ENCODE assay signal across 8 cellular contexts in the genomic region with DNA sequence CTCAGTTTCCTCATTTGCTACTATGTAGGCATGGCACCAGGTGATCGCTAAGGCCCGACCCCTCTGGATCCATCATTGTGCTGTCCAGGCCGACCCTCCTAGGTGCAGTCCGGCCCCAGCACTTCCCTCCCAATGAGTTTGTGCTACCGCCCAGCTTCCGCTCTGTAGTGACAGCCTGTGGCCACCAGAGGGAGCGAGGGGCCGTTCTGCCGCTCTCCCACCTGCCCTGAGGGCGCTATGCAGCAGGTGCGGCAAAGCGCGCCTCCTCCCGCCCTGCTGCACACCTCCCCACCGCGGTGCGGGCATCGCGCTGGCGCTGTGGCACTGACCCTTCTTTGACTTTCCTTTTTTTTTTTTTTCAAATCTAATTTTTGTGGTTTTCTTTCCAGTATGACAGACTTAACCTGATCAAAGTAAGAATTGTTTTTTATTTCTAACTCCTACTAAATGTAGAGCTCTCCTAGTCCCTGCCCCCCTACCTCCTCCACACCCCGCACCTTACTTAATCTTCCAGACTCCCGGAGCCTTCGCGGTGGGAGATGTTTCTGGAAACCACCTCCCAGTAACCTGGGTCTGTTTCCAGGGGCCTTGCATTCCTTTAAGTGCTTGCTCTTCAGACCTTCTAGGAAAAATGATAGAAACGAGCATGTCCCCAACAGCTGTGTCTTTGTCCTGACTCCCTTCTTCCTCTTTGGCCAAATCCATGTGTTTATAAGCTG.
A peak's percentile ranks its signal among the peaks of the same experiment; 100 is the strongest.
DNase-seq lines count a peak whose midpoint lies in the region; ATAC-seq and TF ChIP-seq lines count a peak whose summit lies in the region.

No MANE protein-coding gene starts in this region.

- POLR2A ChIA-PET in OCI-LY7 (lab: Charles Lee), result interaction anchor here (0.6 to 0.7 kb wide), 3 partner anchors 51 to 1306 kb away, joined by 3 read pairs; no protein-coding TSS in a partner anchor

- CTCF ChIA-PET in OCI-LY7 (lab: Charles Lee; ENCODE audit: unreplicated experiment), result no interaction called here

- intact Hi-C loops in OCI-LY7 (cut with micrococcal nuclease; ENCODE audit: unreplicated experiment), result loop anchor here (5.0 kb wide), 1 partner anchor 132 kb away; no protein-coding TSS in a partner anchor

- no peaks in the 10 kb centered on the region for H3K9me2 ChIP-seq in OCI-LY7 (ENCODE audit: insufficient read depth, low read length)

- no peaks in the 10 kb centered on the region for H3K27me3 ChIP-seq in CD4-positive, CD25-positive, alpha-beta regulatory T cell (ENCODE audit: control insufficient read depth, insufficient read depth, low read length)

- TF ChIP-seq CTCF in OCI-LY7 (conservative IDR thresholded peaks at IDR 0.05; ENCODE audit: low read length) (peak; percentile 87), fibroblast of villous mesenchyme (IDR thresholded peaks at IDR 0.05; ENCODE audit: insufficient read depth, low read depth, low read length) (peak; percentile 97), osteocyte (IDR thresholded peaks at IDR 0.05) (peak; percentile 90)

- peak overlapping the region in 1 of 3 donors; percentile 30 for H3K27ac Mint-ChIP-seq in CD4-positive, CD25-positive, alpha-beta regulatory T cell
- no peak overlapping the region for H3K27ac Mint-ChIP-seq in osteocyte (ENCODE audit: unreplicated experiment)

- H4K20me1 ChIP-seq in OCI-LY7 (ENCODE audit: insufficient read depth, low read length), result no peaks in the 10 kb centered on the region

- no peak overlapping the region for H2AFZ ChIP-seq in OCI-LY7 (ENCODE audit: low read length)

- ATAC-seq in CD4-positive, CD25-positive, alpha-beta regulatory T cell (ENCODE audit: low read depth in 2 of 2), result peak; percentile 80 to 83
- ATAC-seq in GM19372 (IDR thresholded peaks at IDR 0.05; ENCODE audit: low read depth, unreplicated experiment), result peak; percentile 87
- ATAC-seq in HG03442 (IDR thresholded peaks at IDR 0.05; ENCODE audit: unreplicated experiment), result peak; percentile 81

- H3K36me3 ChIP-seq in CD4-positive, CD25-positive, alpha-beta regulatory T cell (ENCODE audit: control insufficient read depth, insufficient read depth, low read length), result no peaks in the 10 kb centered on the region
- no peaks in the 10 kb centered on the region for H3K36me3 ChIP-seq in OCI-LY7 (ENCODE audit: insufficient read depth, low read length)

- H3K4me3 ChIP-seq in CD4-positive, CD25-positive, alpha-beta regulatory T cell (ENCODE audit: low read depth, low read length), result no peak overlapping the region
- H3K4me3 ChIP-seq in OCI-LY7 (ENCODE audit: low read depth, low read length, poor library complexity, severe bottlenecking), result no peak overlapping the region
- no peak overlapping the region for H3K4me3 ChIP-seq in fibroblast of villous mesenchyme (ENCODE audit: low read depth, low read length)

- H3K9me3 Mint-ChIP-seq in CD4-positive, CD25-positive, alpha-beta regulatory T cell, result no peaks in the 10 kb centered on the region
- no peaks in the 10 kb centered on the region for H3K9me3 Mint-ChIP-seq in osteocyte (ENCODE audit: unreplicated experiment)

- peaks cover 4 to 23% (median 12%) of the 10 kb centered on the region in 4 donors for H3K4me1 Mint-ChIP-seq in CD4-positive, CD25-positive, alpha-beta regulatory T cell
- peaks cover 6% of the 10 kb centered on the region for H3K4me1 Mint-ChIP-seq in osteocyte (ENCODE audit: unreplicated experiment)

- no peaks in the 10 kb centered on the region for H3K36me3 Mint-ChIP-seq in CD4-positive, CD25-positive, alpha-beta regulatory T cell
- H3K36me3 Mint-ChIP-seq in osteocyte (ENCODE audit: unreplicated experiment), result no peaks in the 10 kb centered on the region

- H3K79me2 ChIP-seq in OCI-LY7 (ENCODE audit: insufficient read depth, low read depth, low read length), result no peaks in the 10 kb centered on the region

- H3K9me3 ChIP-seq in CD4-positive, CD25-positive, alpha-beta regulatory T cell (ENCODE audit: control insufficient read depth in 2 of 2, low read length in 2 of 2), result no peaks in the 10 kb centered on the region
- no peaks in the 10 kb centered on the region for H3K9me3 ChIP-seq in OCI-LY7 (ENCODE audit: low read length)

- no TSS peak for BruUV-seq in OCI-LY7 (replicated peaks; lab: Mats Ljungman, UMichigan)

- no peak overlapping the region for H3K27ac ChIP-seq in CD4-positive, CD25-positive, alpha-beta regulatory T cell (ENCODE audit: insufficient read depth, low read length, poor library complexity, severe bottlenecking)
- no peak overlapping the region for H3K27ac ChIP-seq in OCI-LY7 (ENCODE audit: low read depth, low read length, poor library complexity, severe bottlenecking)

- H3K4me3 Mint-ChIP-seq in CD4-positive, CD25-positive, alpha-beta regulatory T cell, result peak overlapping the region in 2 of 4 donors; percentile 5 to 55
- no peak overlapping the region for H3K4me3 Mint-ChIP-seq in osteocyte (ENCODE audit: unreplicated experiment)

- DNase-seq in CD4-positive, CD25-positive, alpha-beta regulatory T cell, result peak; percentile 38 to 72 (median 58)
- DNase-seq in OCI-LY7 (ENCODE audit: low spot score) (peak; percentile 63), fibroblast of villous mesenchyme (ENCODE audit: low read depth) (peak; percentile 25), osteocyte (ENCODE audit: extremely low spot score, unreplicated experiment) (no peak), ureter (ENCODE audit: low spot score) (peak; percentile 62)
- DNase-seq in activated T-cell treated with anti-CD3 and anti-CD28 coated beads, Interleukin-2, amount 50 U/mL, for 48 hours, result peak; percentile 73 to 80

- H3K4me2 ChIP-seq in OCI-LY7 (ENCODE audit: low read length), result no peak overlapping the region

- peaks cover 12% of the 10 kb centered on the region for H3K4me1 ChIP-seq in CD4-positive, CD25-positive, alpha-beta regulatory T cell (ENCODE audit: control insufficient read depth, insufficient read depth, low read length, poor library complexity, severe bottlenecking)
- H3K4me1 ChIP-seq in OCI-LY7 (ENCODE audit: insufficient read depth, low read length, poor library complexity, severe bottlenecking), result no peaks in the 10 kb centered on the region

- no peaks in the 10 kb centered on the region for H3K27me3 Mint-ChIP-seq in CD4-positive, CD25-positive, alpha-beta regulatory T cell
- peaks cover 22% of the 10 kb centered on the region for H3K27me3 Mint-ChIP-seq in osteocyte (ENCODE audit: unreplicated experiment)
